8 cellular contexts compared by ENCODE assay signal in the genomic region with DNA sequence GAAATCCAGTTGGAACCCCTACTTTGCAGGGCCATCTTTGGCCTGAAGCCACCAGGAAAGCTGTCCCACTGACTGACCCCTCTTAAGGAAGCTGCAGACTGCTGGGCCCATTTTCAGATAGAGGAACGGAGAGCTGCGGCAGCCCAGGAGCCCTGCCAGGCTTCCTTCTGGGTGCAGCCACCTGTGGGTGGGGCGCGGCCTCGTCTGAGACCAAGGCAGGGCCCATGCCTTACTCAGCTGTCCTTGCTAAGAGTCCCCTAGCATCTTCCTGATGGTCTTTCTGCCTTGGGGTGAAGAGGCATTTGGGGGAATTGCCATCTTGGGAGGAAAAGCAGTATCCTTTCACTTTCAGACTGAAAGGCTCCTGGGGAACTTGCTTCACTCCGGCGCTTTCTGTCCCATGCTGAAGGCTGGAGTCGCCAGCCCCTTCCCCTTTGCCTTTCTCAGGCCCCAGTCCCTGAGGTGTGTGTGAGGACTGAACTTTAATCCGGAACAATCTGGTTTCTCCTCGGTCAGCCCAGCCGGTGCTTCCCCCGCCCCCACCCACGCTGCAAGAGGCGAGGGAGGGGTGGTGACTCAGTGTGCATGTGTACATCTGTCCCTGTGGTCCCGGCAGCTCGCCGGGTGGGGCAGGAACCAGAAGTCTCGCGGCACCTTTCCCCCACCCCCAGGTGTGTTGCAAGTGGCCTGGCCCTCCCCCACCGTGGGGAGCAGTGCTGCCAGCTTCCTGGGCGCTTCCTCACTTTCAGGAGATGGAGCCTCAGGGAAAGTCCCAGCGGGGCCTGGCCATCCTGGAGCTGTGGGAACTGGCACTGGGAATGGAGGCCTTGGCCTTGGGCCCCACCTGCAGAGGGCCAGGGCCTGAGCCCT. TPM values are rescaled to one million over a fixed set of nuclear protein-coding genes. Genes with fewer than 3 reads are reported as not detected.
DNase-seq lines count a peak whose midpoint lies in the region; ATAC-seq and TF ChIP-seq lines count a peak whose summit lies in the region.

No MANE protein-coding gene starts in this region.

- TF ChIP-seq CTCF in IMR-90 (conservative IDR thresholded peaks at IDR 0.05; ENCODE audit: low read depth, low read length), result no peak
- no peak for TF ChIP-seq CTCF in astrocyte of the spinal cord (IDR thresholded peaks at IDR 0.05; ENCODE audit: low read depth, low read length)
- no peak for TF ChIP-seq CTCF in BE2C (IDR thresholded peaks at IDR 0.05; ENCODE audit: low read depth, low read length)

- H3K36me3 ChIP-seq in IMR-90 (ENCODE audit: control insufficient read depth, insufficient read depth, low read length) (peaks cover 61% of the 10 kb centered on the region), BE2C (peaks cover 7% of the 10 kb centered on the region)

- DNase-seq in 8988T (peak; percentile 77), IMR-90 (peak; percentile 90), T1000 (lab: John Stamatoyannopoulos, UW) (peak; percentile 50), astrocyte of the spinal cord (ENCODE audit: low read depth, low spot score) (peak; percentile 85), left colon (peak; percentile 93 to 99), BE2C (no peak)
- peak; percentile 94 for DNase-seq in stimulated activated CD4-positive, alpha-beta T cell treated with anti-CD3 and anti-CD28 coated beads, Interleukin-4, amount 100 ng/mL, for 24 hours

- no TSS peak for BruUV-seq in IMR-90 (replicated peaks; lab: Mats Ljungman, UMichigan)

- H4K91ac ChIP-seq in IMR-90 (ENCODE audit: insufficient read depth, low read depth, low read length), result peak overlapping the region; percentile 95

- H4K8ac ChIP-seq in IMR-90 (ENCODE audit: low read depth in 2 of 2, low read length in 2 of 2), result peak overlapping the region; percentile 86 to 95

- H3K79me1 ChIP-seq in IMR-90 (ENCODE audit: low read depth in 1 of 2, low read length in 2 of 2), result peaks cover 24 to 69% of the 10 kb centered on the region in 2 experiments; a peak in 3 of 4 replicates

- H2BK5ac ChIP-seq in IMR-90 (ENCODE audit: low read depth, low read length, poor library complexity, severe bottlenecking), result peak overlapping the region; percentile 97

- peak overlapping the region; percentile 94 for H3K27ac ChIP-seq in IMR-90 (ENCODE audit: insufficient read depth, low read length)

- peak overlapping the region; percentile 96 for H3K14ac ChIP-seq in IMR-90 (replicated peaks; ENCODE audit: low read depth, low read length)

- peak overlapping the region; percentile 4; the same call in 1 of the 2 replicates for H3K4me3 ChIP-seq in IMR-90 (ENCODE audit: insufficient read depth, low read depth, low read length)
- H3K4me3 ChIP-seq in astrocyte of the spinal cord (ENCODE audit: low read depth, low read length), result peak overlapping the region; percentile 29
- no peak overlapping the region for H3K4me3 ChIP-seq in BE2C (ENCODE audit: low read depth, low read length)

- H3K9me3 ChIP-seq in IMR-90 (ENCODE audit: control insufficient read depth, insufficient read depth, low read length) (no peaks in the 10 kb centered on the region), BE2C (no peaks in the 10 kb centered on the region)

- H4K5ac ChIP-seq in IMR-90 (ENCODE audit: low read depth, low read length), result peak overlapping the region; percentile 66

- peak overlapping the region; percentile 96 for H3K23ac ChIP-seq in IMR-90 (ENCODE audit: low read depth, low read length)

- intact Hi-C loops in IMR-90 (cut with micrococcal nuclease), result loop anchor here (5.0 kb wide), 1 partner anchor 213 kb away; a partner anchor contains a TSS
- intact Hi-C loops in left colon (cut with DNase I, micrococcal nuclease), result loop anchor here in 1 of 2 donors (10.0 kb wide), 1 partner anchor 1085 kb away; a partner anchor contains a TSS

- H3K4ac ChIP-seq in IMR-90 (ENCODE audit: low read depth, low read length), result peak overlapping the region; percentile 99

- H3K4me1 ChIP-seq in IMR-90 (ENCODE audit: control insufficient read depth, insufficient read depth, low read length) (peaks cover 42% of the 10 kb centered on the region), BE2C (peaks cover 16% of the 10 kb centered on the region)

- H2BK15ac ChIP-seq in IMR-90 (ENCODE audit: low read depth, low read length), result peak overlapping the region; percentile 82; the same call in 2 of the 3 replicates

- peaks cover 16% of the 10 kb centered on the region; the same call in 1 of the 2 replicates for H3K9me1 ChIP-seq in IMR-90 (ENCODE audit: insufficient read depth, low read length)

- H3K4me2 ChIP-seq in IMR-90 (ENCODE audit: low read depth, low read length), result peak overlapping the region; percentile 96

- peaks cover 23% of the 10 kb centered on the region for H4K20me1 ChIP-seq in IMR-90 (ENCODE audit: insufficient read depth, low read length)

- CTCF ChIA-PET in IMR-90 (lab: Yijun Ruan, JAX), result interaction anchor here (0.7 to 3.8 kb wide), 4 partner anchors 8 to 83 kb away, joined by 3 to 24 read pairs (median 4); no protein-coding TSS in a partner anchor

- H2AK5ac ChIP-seq in IMR-90 (ENCODE audit: low read depth, low read length), result peak overlapping the region; percentile 96

- peak overlapping the region; percentile 55 for H3K56ac ChIP-seq in IMR-90 (ENCODE audit: extremely low read depth, insufficient read depth, low read length)

- POLR2A ChIA-PET in IMR-90 (lab: Charles Lee; ENCODE audit: unreplicated experiment), result interaction anchor here (0.6 to 0.9 kb wide), 2 partner anchors 16 to 19 kb away, joined by 3 read pairs; no protein-coding TSS in a partner anchor

- peak; percentile 47; the same call in 1 of the 2 replicates for TF ChIP-seq POLR2A in IMR-90 (IDR thresholded peaks at IDR 0.05; ENCODE audit: low read depth, low read length)

- peak overlapping the region; percentile 78 for H3K18ac ChIP-seq in IMR-90 (ENCODE audit: low read depth, low read length)

- ATAC-seq in GM18909 (IDR thresholded peaks at IDR 0.05; ENCODE audit: poor library complexity, unreplicated experiment) (peak; percentile 39), IMR-90 (ENCODE audit: low read depth) (peak; percentile 52), left colon (peak; percentile 74)

- peak overlapping the region; percentile 94 for H2BK120ac ChIP-seq in IMR-90 (ENCODE audit: low read depth, low read length)

- dilution Hi-C loops in IMR-90 (cut with HindIII; ENCODE audit: low sequenced_read_pairs, unreplicated experiment), result no loop called here

- H3K27me3 ChIP-seq in IMR-90 (ENCODE audit: control insufficient read depth, insufficient read depth, low read length), result no peaks in the 10 kb centered on the region
- no peaks in the 10 kb centered on the region for H3K27me3 ChIP-seq in BE2C

- WGBS in IMR-90 (ENCODE audit: extremely low coverage in 2 of 2, insufficient read length in 1 of 2), 2 experiments, result 31% methylated on average over 9 of the region's 22 CpGs; no CpG with 5 or more reads in 1 of the 2 experiments

- peak overlapping the region; percentile 98 for H2AK9ac ChIP-seq in IMR-90 (replicated peaks; ENCODE audit: low read depth, low read length, poor library complexity)

- peak overlapping the region; percentile 73 for H2BK20ac ChIP-seq in IMR-90 (ENCODE audit: low read depth, low read length)

- TF ChIP-seq RAD21 in IMR-90 (IDR thresholded peaks at IDR 0.05; ENCODE audit: low read length), result 0 out of 2 replicates have a peak, but pooled peaks have one; percentile 4

- in situ Hi-C loops in IMR-90 (cut with MboI; ENCODE audit: low sequenced_read_pairs), result no loop called here
- in situ Hi-C loops in astrocyte of the spinal cord (cut with HindIII; ENCODE audit: low sequenced_read_pairs), result no loop called here

- H3K9ac ChIP-seq in IMR-90 (ENCODE audit: low read depth, low read length), result peak overlapping the region; percentile 18

- H2AFZ ChIP-seq in IMR-90 (replicated peaks; ENCODE audit: low read length, poor library complexity), result peak overlapping the region; percentile 82

TF ChIP-seq in IMR-90, 13 proteins besides CTCF, POLR2A, EP300 and RAD21 (continues in another document):
- peak; percentile 93 for TF ChIP-seq CEBPB (IDR thresholded peaks at IDR 0.05; ENCODE audit: low read depth, low read length)
- no peak for TF ChIP-seq RCOR1 (IDR thresholded peaks at IDR 0.05; ENCODE audit: insufficient replicate concordance, low read length)
- no peak for TF ChIP-seq RFX5 (IDR thresholded peaks at IDR 0.05; ENCODE audit: low read depth, low read length)
- no peak for TF ChIP-seq NFE2L2 (IDR thresholded peaks at IDR 0.05; ENCODE audit: low read depth, low read length)
- peak; percentile 94; the same call in 1 of the 2 replicates for TF ChIP-seq MAZ (IDR thresholded peaks at IDR 0.05; ENCODE audit: borderline replicate concordance, low read depth, low read length)
- TF ChIP-seq MAFK (IDR thresholded peaks at IDR 0.05; ENCODE audit: low read depth, low read length), result no peak
- TF ChIP-seq, protein P1, sequence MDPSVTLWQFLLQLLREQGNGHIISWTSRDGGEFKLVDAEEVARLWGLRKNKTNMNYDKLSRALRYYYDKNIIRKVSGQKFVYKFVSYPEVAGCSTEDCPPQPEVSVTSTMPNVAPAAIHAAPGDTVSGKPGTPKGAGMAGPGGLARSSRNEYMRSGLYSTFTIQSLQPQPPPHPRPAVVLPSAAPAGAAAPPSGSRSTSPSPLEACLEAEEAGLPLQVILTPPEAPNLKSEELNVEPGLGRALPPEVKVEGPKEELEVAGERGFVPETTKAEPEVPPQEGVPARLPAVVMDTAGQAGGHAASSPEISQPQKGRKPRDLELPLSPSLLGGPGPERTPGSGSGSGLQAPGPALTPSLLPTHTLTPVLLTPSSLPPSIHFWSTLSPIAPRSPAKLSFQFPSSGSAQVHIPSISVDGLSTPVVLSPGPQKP (IDR thresholded peaks at IDR 0.05; ENCODE audit: borderline replicate concordance, low read depth, low read length), result no peak
- no peak for TF ChIP-seq CHD1 (IDR thresholded peaks at IDR 0.05; ENCODE audit: low read depth, low read length)
- peak; percentile 85 for TF ChIP-seq MXI1 (IDR thresholded peaks at IDR 0.05; ENCODE audit: borderline replicate concordance, low read depth, low read length)
- TF ChIP-seq BHLHE40 (IDR thresholded peaks at IDR 0.05; ENCODE audit: low read depth, low read length), result peak; percentile 63

RNA-seq across cellular contexts. Expression of a gene that starts 5.1 kb away (rescaled TPM):
- total RNA-seq in IMR-90 (2012; rRNA removed) (3.1 and 3.8 TPM in 2 replicates), left colon (10 to 100 TPM; 24.0 to 61.6 TPM)
- 14.2 and 15.2 TPM in 2 replicates for polyA plus RNA-seq in IMR-90 (2012; rRNA removed)
- 9.8 and 20.0 TPM in 2 replicates for polyA plus RNA-seq in IMR-90 (2012; cell fraction: cytosol; rRNA removed)
- polyA plus RNA-seq in IMR-90 (2012; cell fraction: nucleus; rRNA removed; ENCODE audit: low replicate concordance), result 51.5 and 67.1 TPM in 2 replicates
- 1.6 TPM for polyA plus RNA-seq in BE2C (2012; ENCODE audit: insufficient read depth, insufficient read length, low read depth)

RNA-seq across cellular contexts. Expression of a gene that starts 35.1 kb away (rescaled TPM):
- 36.2 and 44.4 TPM in 2 replicates for total RNA-seq in IMR-90 (2012; rRNA removed)
- 36.4 and 40.7 TPM in 2 replicates for polyA plus RNA-seq in IMR-90 (2012; rRNA removed)
- polyA plus RNA-seq in IMR-90 (2012; cell fraction: cytosol; rRNA removed), result 21.0 and 27.4 TPM in 2 replicates
- 12.4 and 51.2 TPM in 2 replicates for polyA plus RNA-seq in IMR-90 (2012; cell fraction: nucleus; rRNA removed; ENCODE audit: low replicate concordance)
- 10 to 100 TPM; 38.1 to 41.4 TPM for total RNA-seq in left colon
- polyA plus RNA-seq in BE2C (2012; ENCODE audit: insufficient read depth, insufficient read length, low read depth), result 54.8 TPM
